In genomic region chr7:147053761-147054160, GRCh38 we compare ENCODE assay signal across 31 cellular contexts.
"Had no signal": no experiment of that assay in that cellular context is flagged by ENCODE, and none has a peak within 500 bp of the region (broad histone marks: within the 10 kb centered on the region; RNA-seq: fewer than 3 reads in every experiment).

No MANE protein-coding gene starts in this region.

- H3K36me3 ChIP-seq: breast epithelium, esophagus squamous epithelium, pancreas, prostate gland, thoracic aorta had no signal

- H3K9me3 Mint-ChIP-seq: activated B cell treated with CpG ODN at 0.5 μM for 24 hours; activated naive CD4-positive, alpha-beta T cell treated with anti-CD3 and anti-CD28 coated beads for 36 hours; activated naive CD8-positive, alpha-beta T cell treated with anti-CD3 and anti-CD28 coated beads for 36 hours had no signal

- H3K36me3 Mint-ChIP-seq: activated CD8-positive, alpha-beta memory T cell treated with anti-CD3 and anti-CD28 coated beads, Interleukin-2, amount 10 ng/mL, durations not matched to agents 7 days and 5 days; activated naive CD8-positive, alpha-beta T cell treated with anti-CD3 and anti-CD28 coated beads for 36 hours; immature natural killer cell; stimulated activated effector memory CD8-positive, alpha-beta T cell treated with anti-CD3 and anti-CD28 coated beads, Interleukin-12 subunit alpha, Interleukin-12 subunit beta, amount 100 ng/mL, for 72 hours had no signal

- H3K4me1 ChIP-seq: breast epithelium, esophagus squamous epithelium, pancreas, prostate gland had no signal

- H3K4me1 Mint-ChIP-seq: activated B cell treated with CpG ODN at 0.5 μM for 24 hours; activated CD8-positive, alpha-beta memory T cell treated with anti-CD3 and anti-CD28 coated beads, Interleukin-2, amount 10 ng/mL, durations not matched to agents 7 days and 5 days; activated naive CD8-positive, alpha-beta T cell treated with anti-CD3 and anti-CD28 coated beads for 36 hours; central memory CD8-positive, alpha-beta T cell; immature natural killer cell; stimulated activated effector memory CD8-positive, alpha-beta T cell treated with anti-CD3 and anti-CD28 coated beads, Interleukin-12 subunit alpha, Interleukin-12 subunit beta, amount 100 ng/mL, for 72 hours had no signal

- H3K27ac ChIP-seq: breast epithelium, epithelial cell of prostate, esophagus squamous epithelium, hepatocyte, pancreas, prostate gland, skin epidermis, thoracic aorta had no signal

- ATAC-seq: activated CD8-positive, alpha-beta memory T cell treated with anti-CD3 and anti-CD28 coated beads, Interleukin-2, amount 10 ng/mL, durations not matched to agents 7 days and 5 days; activated CD8-positive, alpha-beta T cell treated with anti-CD3 and anti-CD28 coated beads, Interleukin-2, amount 10 ng/mL, durations not matched to agents 7 days and 5 days; left colon; pancreas; sciatic nerve; stimulated activated effector memory CD8-positive, alpha-beta T cell treated with anti-CD3 and anti-CD28 coated beads, Interleukin-12 subunit alpha, Interleukin-12 subunit beta, amount 100 ng/mL, for 72 hours had no signal

- H3K27me3 ChIP-seq: breast epithelium, esophagus squamous epithelium, hepatocyte, pancreas had no signal

- H3K27ac Mint-ChIP-seq: activated B cell treated with CpG ODN at 0.5 μM for 24 hours; activated CD8-positive, alpha-beta memory T cell treated with anti-CD3 and anti-CD28 coated beads, Interleukin-2, amount 10 ng/mL, durations not matched to agents 7 days and 5 days; activated CD8-positive, alpha-beta T cell treated with anti-CD3 and anti-CD28 coated beads, Interleukin-2, amount 10 ng/mL, durations not matched to agents 7 days and 5 days; activated naive CD4-positive, alpha-beta T cell treated with anti-CD3 and anti-CD28 coated beads for 36 hours; activated naive CD8-positive, alpha-beta T cell treated with anti-CD3 and anti-CD28 coated beads for 36 hours; activated T-helper 1 cell treated with anti-CD3 and anti-CD28 coated beads, Interleukin-12 subunit alpha, Interleukin-12 subunit beta, Interleukin-2, Interleukin-4 antibody, amounts not matched to agents 30 ng/mL and 10 ng/mL and 1 ng/mL, durations not matched to agents 14 hours and 24 hours and 36 hours; immature natural killer cell; stimulated activated effector memory CD8-positive, alpha-beta T cell treated with anti-CD3 and anti-CD28 coated beads, Interleukin-12 subunit alpha, Interleukin-12 subunit beta, amount 100 ng/mL, for 72 hours; stimulated activated naive CD8-positive, alpha-beta T cell treated with anti-CD3 and anti-CD28 coated beads, Interleukin-15, Interleukin-2, amounts not matched to agents 100 ng/mL and 50 ng/mL, for 24 hours; T-helper 2 cell treated with Interferon-gamma antibody and Interleukin-4, amounts not matched to agents 5 μg/mL and 100 μg/mL, for 36 hours had no signal

- DNase-seq: activated B cell treated with CpG ODN at 0.5 μM for 24 hours; activated CD8-positive, alpha-beta memory T cell treated with anti-CD3 and anti-CD28 coated beads, Interleukin-2, amount 10 ng/mL, durations not matched to agents 7 days and 5 days; activated CD8-positive, alpha-beta T cell treated with anti-CD3 and anti-CD28 coated beads, Interleukin-2, amount 10 ng/mL, durations not matched to agents 7 days and 5 days; activated effector memory CD4-positive, alpha-beta T cell treated with anti-CD3 and anti-CD28 coated beads, Interleukin-2, amount 50 U/mL, for 16 hours; activated naive CD4-positive, alpha-beta T cell treated with anti-CD3 and anti-CD28 coated beads for 36 hours; activated naive CD8-positive, alpha-beta T cell treated with anti-CD3 and anti-CD28 coated beads for 36 hours; dermis blood vessel endothelial cell; effector CD4-positive, alpha-beta T cell; esophagus squamous epithelium; immature natural killer cell; kidney; left colon; mammary epithelial cell; nucleus accumbens; pancreas; retina; stimulated activated CD4-positive, alpha-beta T cell treated with anti-CD3 and anti-CD28 coated beads, Interleukin-4, amount 100 ng/mL, for 24 hours; T-helper 1 cell; trophoblast cell had no signal

- H3K9me3 ChIP-seq: breast epithelium, pancreas, prostate gland, thoracic aorta had no signal

- H3K4me3 Mint-ChIP-seq: activated B cell treated with CpG ODN at 0.5 μM for 24 hours; activated CD8-positive, alpha-beta memory T cell treated with anti-CD3 and anti-CD28 coated beads, Interleukin-2, amount 10 ng/mL, durations not matched to agents 7 days and 5 days; activated CD8-positive, alpha-beta T cell treated with anti-CD3 and anti-CD28 coated beads, Interleukin-2, amount 10 ng/mL, durations not matched to agents 7 days and 5 days; activated naive CD4-positive, alpha-beta T cell treated with anti-CD3 and anti-CD28 coated beads for 36 hours; activated naive CD8-positive, alpha-beta T cell treated with anti-CD3 and anti-CD28 coated beads for 36 hours; activated T-helper 1 cell treated with anti-CD3 and anti-CD28 coated beads, Interleukin-12 subunit alpha, Interleukin-12 subunit beta, Interleukin-2, Interleukin-4 antibody, amounts not matched to agents 30 ng/mL and 10 ng/mL and 1 ng/mL, durations not matched to agents 14 hours and 24 hours and 36 hours; central memory CD8-positive, alpha-beta T cell; immature natural killer cell; stimulated activated effector memory CD8-positive, alpha-beta T cell treated with anti-CD3 and anti-CD28 coated beads, Interleukin-12 subunit alpha, Interleukin-12 subunit beta, amount 100 ng/mL, for 72 hours; stimulated activated naive CD8-positive, alpha-beta T cell treated with anti-CD3 and anti-CD28 coated beads, Interleukin-15, Interleukin-2, amounts not matched to agents 100 ng/mL and 50 ng/mL, for 24 hours; T-helper 2 cell treated with Interferon-gamma antibody and Interleukin-4, amounts not matched to agents 5 μg/mL and 100 μg/mL, for 36 hours had no signal

- H3K27me3 Mint-ChIP-seq: activated B cell treated with CpG ODN at 0.5 μM for 24 hours; activated CD8-positive, alpha-beta memory T cell treated with anti-CD3 and anti-CD28 coated beads, Interleukin-2, amount 10 ng/mL, durations not matched to agents 7 days and 5 days; activated naive CD8-positive, alpha-beta T cell treated with anti-CD3 and anti-CD28 coated beads for 36 hours; central memory CD8-positive, alpha-beta T cell; stimulated activated naive CD8-positive, alpha-beta T cell treated with anti-CD3 and anti-CD28 coated beads, Interleukin-15, Interleukin-2, amounts not matched to agents 100 ng/mL and 50 ng/mL, for 24 hours had no signal

- H3K4me3 ChIP-seq: breast epithelium, esophagus squamous epithelium, hepatocyte, pancreas, prostate gland, skin epidermis, thoracic aorta had no signal
